ENCODE assay signal across 7 cellular contexts in the genomic region with DNA sequence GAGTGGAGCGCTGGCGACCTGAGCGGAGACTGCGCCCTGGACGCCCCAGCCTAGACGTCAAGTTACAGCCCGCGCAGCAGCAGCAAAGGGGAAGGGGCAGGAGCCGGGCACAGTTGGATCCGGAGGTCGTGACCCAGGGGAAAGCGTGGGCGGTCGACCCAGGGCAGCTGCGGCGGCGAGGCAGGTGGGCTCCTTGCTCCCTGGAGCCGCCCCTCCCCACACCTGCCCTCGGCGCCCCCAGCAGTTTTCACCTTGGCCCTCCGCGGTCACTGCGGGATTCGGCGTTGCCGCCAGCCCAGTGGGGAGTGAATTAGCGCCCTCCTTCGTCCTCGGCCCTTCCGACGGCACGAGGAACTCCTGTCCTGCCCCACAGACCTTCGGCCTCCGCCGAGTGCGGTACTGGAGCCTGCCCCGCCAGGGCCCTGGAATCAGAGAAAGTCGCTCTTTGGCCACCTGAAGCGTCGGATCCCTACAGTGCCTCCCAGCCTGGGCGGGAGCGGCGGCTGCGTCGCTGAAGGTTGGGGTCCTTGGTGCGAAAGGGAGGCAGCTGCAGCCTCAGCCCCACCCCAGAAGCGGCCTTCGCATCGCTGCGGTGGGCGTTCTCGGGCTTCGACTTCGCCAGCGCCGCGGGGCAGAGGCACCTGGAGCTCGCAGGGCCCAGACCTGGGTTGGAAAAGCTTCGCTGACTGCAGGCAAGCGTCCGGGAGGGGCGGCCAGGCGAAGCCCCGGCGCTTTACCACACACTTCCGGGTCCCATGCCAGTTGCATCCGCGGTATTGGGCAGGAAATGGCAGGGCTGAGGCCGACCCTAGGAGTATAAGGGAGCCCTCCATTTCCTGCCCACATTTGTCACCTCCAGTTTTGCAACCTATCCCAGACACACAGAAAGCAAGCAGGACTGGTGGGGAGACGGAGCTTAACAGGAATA. TPM values are rescaled to one million over a fixed set of nuclear protein-coding genes. Genes with fewer than 3 reads are reported as not detected.
DNase-seq lines count a peak whose midpoint lies in the region; ATAC-seq, FAIRE-seq and TF ChIP-seq lines count a peak whose summit lies in the region.

No MANE protein-coding gene starts in this region.

- no peak overlapping the region for H3K9ac ChIP-seq in astrocyte (ENCODE audit: low read length)

- CTCF ChIA-PET in A673 (lab: Charles Lee): no interaction called here

- H3K36me3 Mint-ChIP-seq in astrocyte (ENCODE audit: low read depth, unreplicated experiment): peaks cover 4% of the 10 kb centered on the region

- ATAC-seq in GM21528 (IDR thresholded peaks at IDR 0.05; ENCODE audit: low FRiP score, unreplicated experiment) (peak; percentile 74), left colon (peak; percentile 57), GM19328 (IDR thresholded peaks at IDR 0.05; ENCODE audit: unreplicated experiment) (no peak)

- peaks cover 39% of the 10 kb centered on the region for H3K27me3 Mint-ChIP-seq in astrocyte (ENCODE audit: low read depth, unreplicated experiment)

- H3K27ac ChIP-seq in astrocyte (ENCODE audit: low read depth, low read length): no peak overlapping the region
- H3K27ac ChIP-seq in A673 (ENCODE audit: low read depth, low read length, poor library complexity, severe bottlenecking): no peak overlapping the region

- FAIRE-seq in astrocyte (lab: Jason Lieb, UNC): no peak

- peak overlapping the region; percentile 69 for H3K4me2 ChIP-seq in astrocyte (ENCODE audit: low read length)

- TF ChIP-seq CTCF in astrocyte (IDR thresholded peaks at IDR 0.05; ENCODE audit: insufficient read depth, low read depth, low read length) (no peak), A673 (conservative IDR thresholded peaks at IDR 0.05; ENCODE audit: low read depth, low read length) (no peak)

- H3K9me3 ChIP-seq in astrocyte (ENCODE audit: insufficient read depth, low read depth, low read length) (no peaks in the 10 kb centered on the region), A673 (ENCODE audit: low read depth, low read length, poor library complexity, severe bottlenecking) (no peaks in the 10 kb centered on the region)

- H3K27me3 ChIP-seq in astrocyte (ENCODE audit: insufficient read depth, low read length) (peaks cover 57% of the 10 kb centered on the region), A673 (replicated peaks; ENCODE audit: insufficient read depth, low read depth, low read length, poor library complexity) (no peaks in the 10 kb centered on the region)

- POLR2A ChIA-PET in A673 (lab: Charles Lee; ENCODE audit: low non-redundant PET): no interaction called here

- H3K4me3 ChIP-seq in astrocyte (ENCODE audit: insufficient read depth, low read depth, low read length): peak overlapping the region; percentile 34
- no peak overlapping the region for H3K4me3 ChIP-seq in A673 (ENCODE audit: low read depth, low read length, poor library complexity, severe bottlenecking)

- H3K4me3 Mint-ChIP-seq in astrocyte (ENCODE audit: unreplicated experiment): no peak overlapping the region

- H3K4me1 ChIP-seq in astrocyte (ENCODE audit: insufficient read depth, low read length) (peaks cover 13% of the 10 kb centered on the region), A673 (ENCODE audit: insufficient read depth, low read length, poor library complexity, severe bottlenecking) (no peaks in the 10 kb centered on the region)

- no peaks in the 10 kb centered on the region for H3K36me3 ChIP-seq in astrocyte (ENCODE audit: insufficient read depth, low read length)
- H3K36me3 ChIP-seq in A673 (ENCODE audit: insufficient read depth, low read length, poor library complexity, severe bottlenecking): no peaks in the 10 kb centered on the region

- no peak overlapping the region for H3K27ac Mint-ChIP-seq in astrocyte (ENCODE audit: unreplicated experiment)

- no peaks in the 10 kb centered on the region for H3K79me2 ChIP-seq in astrocyte (ENCODE audit: insufficient read depth, low read length)

- peak overlapping the region; percentile 71 for H2AFZ ChIP-seq in astrocyte (ENCODE audit: low read depth, low read length)

- peak; percentile 76 for DNase-seq in SKM-1 (lab: John Stamatoyannopoulos, UW; ENCODE audit: unreplicated experiment)
- DNase-seq in astrocyte (ENCODE audit: low read depth): no peak
- peak; percentile 51 to 65 for DNase-seq in left colon
- peak; percentile 28 to 42 for DNase-seq in stimulated activated CD8-positive, alpha-beta memory T cell treated with anti-CD3 and anti-CD28 coated beads, Interleukin-15, amount 100 ng/mL, for 4 hours (ENCODE audit: low read depth in 2 of 2)
- no peak for DNase-seq in A673 (ENCODE audit: low spot score)

- peaks cover 6% of the 10 kb centered on the region for H3K9me3 Mint-ChIP-seq in astrocyte (ENCODE audit: unreplicated experiment)

- intact Hi-C loops in left colon (cut with DNase I, micrococcal nuclease) (no loop called here), A673 (cut with micrococcal nuclease; ENCODE audit: unreplicated experiment) (no loop called here)

- BruUV-seq in A673 (replicated peaks; lab: Mats Ljungman, UMichigan): no TSS peak

- peaks cover 12% of the 10 kb centered on the region for H4K20me1 ChIP-seq in astrocyte (ENCODE audit: insufficient read depth, low read length)

- peaks cover 14% of the 10 kb centered on the region for H3K4me1 Mint-ChIP-seq in astrocyte (ENCODE audit: low read depth, unreplicated experiment)

RNA-seq across cellular contexts. Expression of gene TFAP2E, which starts 4.2 kb away (rescaled TPM):
- total RNA-seq in astrocyte: 0.41 and 0.48 TPM in 2 replicates
- 1 to 10 TPM in 1 of 2 donors, under 1 TPM in 1; 0.75 to 1.1 TPM for total RNA-seq in left colon
- total RNA-seq in A673 (2021): 0.52 and 0.79 TPM in 2 replicates

RNA-seq across cellular contexts. Expression of gene NCDN, which starts 19.7 kb away (rescaled TPM):
- total RNA-seq in astrocyte (40.3 and 42.1 TPM in 2 replicates), left colon (10 to 100 TPM in 1 of 2 donors, 1 to 10 TPM in 1; 8.6 to 11.2 TPM), A673 (2021) (25.2 and 26.9 TPM in 2 replicates)

RNA-seq across cellular contexts. Expression of gene KIAA0319L, which starts 20.1 kb away (rescaled TPM):
- total RNA-seq in astrocyte: 42.5 and 43.5 TPM in 2 replicates
- 10 to 100 TPM; 74.0 to 84.4 TPM for total RNA-seq in left colon
- total RNA-seq in A673 (2021): 33.7 and 38.5 TPM in 2 replicates

Comparison
In these comparisons a context has a peak if more than half of its experiments do, and no peak if none do; other contexts are left out.
1. DNase-seq: peak in SKM-1 (single experiment), left colon (2 of 2) and stimulated activated CD8-positive, alpha-beta memory T cell treated with anti-CD3 and anti-CD28 coated beads, Interleukin-15, amount 100 ng/mL, for 4 hours (2 of 2); none in astrocyte (single experiment) and A673 (single experiment).